8 cellular contexts compared by ENCODE assay signal in the genomic region with DNA sequence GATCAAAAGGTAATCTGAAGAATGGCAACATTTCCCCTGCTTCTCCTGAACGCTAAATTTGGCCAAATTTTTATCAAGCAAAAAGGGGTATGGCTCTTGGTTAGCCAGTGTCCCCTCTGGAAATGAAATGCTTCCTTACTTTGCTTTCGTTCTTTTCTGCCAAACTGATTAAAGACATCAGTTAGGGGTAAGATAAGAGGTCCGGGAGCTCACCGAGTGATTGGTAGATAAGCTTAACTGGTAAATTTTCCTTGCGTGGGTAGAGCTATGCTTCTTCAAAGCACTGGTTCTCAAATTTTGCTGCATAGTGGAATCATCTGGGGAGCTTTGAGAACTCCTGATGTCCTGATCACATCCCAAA.
DNase-seq lines count a peak whose midpoint lies in the region; ATAC-seq, FAIRE-seq and TF ChIP-seq lines count a peak whose summit lies in the region.

No MANE protein-coding gene starts in this region.

- 0% methylated on average over 1 to 5 of the region's 5 CpGs for WGBS in gastroesophageal sphincter (ENCODE audit: low coverage in 1 of 2), 2 donors

- H3K36me3 Mint-ChIP-seq in T-helper 17 cell (ENCODE audit: low read depth), result no peaks in the 10 kb centered on the region

- H3K36me3 ChIP-seq in HAP-1 (replicated peaks) (no peaks in the 10 kb centered on the region), gastroesophageal sphincter (no peaks in the 10 kb centered on the region), skeletal muscle tissue (ENCODE audit: control insufficient read depth in 3 of 3, insufficient read depth in 3 of 3, low read length in 3 of 3) (no peaks in the 10 kb centered on the region)

- H3K4me1 Mint-ChIP-seq in T-helper 17 cell, result peaks cover 23% of the 10 kb centered on the region

- H3K9me3 ChIP-seq in HAP-1 (no peaks in the 10 kb centered on the region), T-helper 17 cell (ENCODE audit: control insufficient read depth, low read length, poor library complexity, severe bottlenecking) (no peaks in the 10 kb centered on the region), gastroesophageal sphincter (no peaks in the 10 kb centered on the region), skeletal muscle tissue (ENCODE audit: control insufficient read depth in 3 of 3, low read length in 3 of 3) (no peaks in the 10 kb centered on the region)

- H3K4me3 Mint-ChIP-seq in T-helper 17 cell, result peak overlapping the region; percentile 92

- TF ChIP-seq CTCF in gastroesophageal sphincter (IDR thresholded peaks at IDR 0.05), result no peak

- H3K27ac Mint-ChIP-seq in T-helper 17 cell, result peak overlapping the region; percentile 21

- peak overlapping the region; percentile 56 for H3K4me3 ChIP-seq in HAP-1
- peak overlapping the region; percentile 51 to 63 for H3K4me3 ChIP-seq in gastroesophageal sphincter
- H3K4me3 ChIP-seq in skeletal muscle tissue (ENCODE audit: low read length in 3 of 3), result peak overlapping the region; percentile 90 to 95 (median 94)

- FAIRE-seq in GM12892 (lab: Jason Lieb, UNC), result no peak

- peak overlapping the region; percentile 96 to 99 (median 99) for H3K9ac ChIP-seq in skeletal muscle tissue (ENCODE audit: low read depth in 1 of 3, low read length in 3 of 3)

- in situ Hi-C loops in HAP-1 (cut with MboI; ENCODE audit: low sequenced_read_pairs), result no loop called here

- H3K27me3 Mint-ChIP-seq in T-helper 17 cell, result peaks cover 28% of the 10 kb centered on the region

- TF ChIP-seq EP300 in gastroesophageal sphincter (IDR thresholded peaks at IDR 0.05), result no peak

- no peak for TF ChIP-seq POLR2A in gastroesophageal sphincter (IDR thresholded peaks at IDR 0.05)
- TF ChIP-seq POLR2A in GM12892 (IDR thresholded peaks at IDR 0.05; ENCODE audit: low read depth, low read length), result no peak

- H3K27me3 ChIP-seq in HAP-1 (ENCODE audit: low read depth) (no peaks in the 10 kb centered on the region; the same call in 1 of the 2 replicates), gastroesophageal sphincter (no peaks in the 10 kb centered on the region), skeletal muscle tissue (ENCODE audit: control insufficient read depth in 3 of 3, insufficient read depth in 3 of 3, low read length in 3 of 3) (no peaks in the 10 kb centered on the region)

- peak; percentile 17 for ATAC-seq in T-helper 17 cell
- no peak for ATAC-seq in gastroesophageal sphincter
- ATAC-seq in HG02938 (IDR thresholded peaks at IDR 0.05; ENCODE audit: unreplicated experiment), result no peak
- no peak for ATAC-seq in GM21515 (IDR thresholded peaks at IDR 0.05; ENCODE audit: unreplicated experiment)

- DNase-seq in HAP-1 (ENCODE audit: low spot score in 2 of 2) (no peak), T-helper 17 cell (no peak), GM12892 (ENCODE audit: insufficient read length) (no peak), GM03348 (ENCODE audit: low spot score) (no peak)

- H3K4me1 ChIP-seq in HAP-1 (peaks cover 9% of the 10 kb centered on the region), gastroesophageal sphincter (peaks cover 0 to 31% (median 3%) of the 10 kb centered on the region in 3 donors), skeletal muscle tissue (ENCODE audit: control insufficient read depth in 3 of 3, insufficient read depth in 3 of 3, low read length in 3 of 3) (peaks cover 14 to 28% (median 17%) of the 10 kb centered on the region in 3 donors)

- H3K27ac ChIP-seq in gastroesophageal sphincter (peak overlapping the region; percentile 60 to 73 (median 72)), skeletal muscle tissue (ENCODE audit: low read depth, low read length) (peak overlapping the region; percentile 92)
